Comparison of ENCODE assay signal across 8 cellular contexts in the genomic region with DNA sequence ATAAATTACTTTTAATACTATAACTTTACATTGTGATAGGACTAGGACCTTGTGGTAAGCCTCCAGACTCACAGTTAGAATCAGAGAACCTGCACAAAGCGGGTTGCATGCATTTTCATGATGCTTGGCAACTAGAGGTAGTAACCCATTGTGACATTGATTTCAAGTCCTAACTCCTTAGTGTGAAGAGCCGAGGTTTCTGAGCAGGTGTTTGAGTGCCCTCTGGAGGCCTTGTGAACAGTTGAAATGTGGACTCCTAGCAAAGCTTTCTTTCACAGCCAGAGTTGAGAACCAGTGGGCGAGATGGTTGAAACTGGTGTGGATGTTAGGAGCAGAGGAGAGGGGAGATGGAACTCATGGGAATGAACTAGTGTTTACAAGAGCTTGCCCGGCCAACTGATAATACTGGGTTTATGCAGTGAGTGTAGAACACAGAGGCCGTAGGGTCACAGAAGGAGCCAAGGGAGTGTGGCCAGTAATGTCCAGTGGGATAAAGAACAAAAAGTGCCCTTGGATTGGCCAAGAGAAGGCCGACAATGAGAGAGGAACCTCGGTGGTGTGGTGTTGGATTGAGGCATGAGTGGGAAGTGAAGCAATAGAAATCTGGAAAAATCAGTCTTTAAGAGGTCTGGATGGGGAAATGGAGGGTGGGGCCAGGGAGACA. TPM values are rescaled to one million over a fixed set of nuclear protein-coding genes. Genes with fewer than 3 reads are reported as not detected.
A peak's percentile ranks its signal among the peaks of the same experiment; 100 is the strongest.
DNase-seq lines count a peak whose midpoint lies in the region; ATAC-seq and TF ChIP-seq lines count a peak whose summit lies in the region.

No MANE protein-coding gene starts in this region.

- no peaks in the 10 kb centered on the region for H3K9me3 Mint-ChIP-seq in activated T-cell treated with anti-CD3 and anti-CD28 coated beads, Interleukin-2, amount 50 U/mL, for 4 hours

- peak; percentile 38 for DNase-seq in COLO668 (lab: John Stamatoyannopoulos, UW; ENCODE audit: unreplicated experiment)
- DNase-seq in NT2/D1 (ENCODE audit: low read depth, low spot score) = peak; percentile 55
- DNase-seq in activated T-cell treated with anti-CD3 and anti-CD28 coated beads, Interleukin-2, amount 50 U/mL, for 4 hours = peak; percentile 29
- DNase-seq in fibroblast of pulmonary artery (ENCODE audit: low read depth) = peak; percentile 85
- DNase-seq in nucleus accumbens (lab: John Stamatoyannopoulos, UW) = peak in 30 of 56 donors; percentile 8 to 68 (median 36)

- TF ChIP-seq CTCF in HEK293 (tag by site-specific recombination; IDR thresholded peaks at IDR 0.05) (peak; percentile 47; the same call in 1 of the 2 replicates), fibroblast of pulmonary artery (IDR thresholded peaks at IDR 0.05; ENCODE audit: low read length, missing control alignments) (peak; percentile 80)

- no peak overlapping the region for H3K4me3 Mint-ChIP-seq in activated T-cell treated with anti-CD3 and anti-CD28 coated beads, Interleukin-2, amount 50 U/mL, for 4 hours

- no peaks in the 10 kb centered on the region for H3K27me3 Mint-ChIP-seq in activated T-cell treated with anti-CD3 and anti-CD28 coated beads, Interleukin-2, amount 50 U/mL, for 4 hours (ENCODE audit: low read depth)

- POLR2A ChIA-PET in HEK293 (lab: Yijun Ruan, JAX) = no interaction called here

- H3K4me1 Mint-ChIP-seq in activated T-cell treated with anti-CD3 and anti-CD28 coated beads, Interleukin-2, amount 50 U/mL, for 4 hours (ENCODE audit: low read depth) = peaks cover 20% of the 10 kb centered on the region

- no peak overlapping the region for H3K27ac ChIP-seq in HEK293 (ENCODE audit: extremely low read depth, low read depth, low read length)

- H3K9ac ChIP-seq in NT2/D1 (ENCODE audit: insufficient read length, low read depth) = no peak overlapping the region

- peaks cover 18 to 39% of the 10 kb centered on the region in 2 experiments for H3K36me3 ChIP-seq in HEK293 (ENCODE audit: control insufficient read depth in 2 of 2, insufficient read depth in 1 of 2, low read length in 2 of 2)
- peaks cover 26% of the 10 kb centered on the region for H3K36me3 ChIP-seq in NT2/D1 (ENCODE audit: insufficient read depth, insufficient read length, low read length)

- H3K27me3 ChIP-seq in NT2/D1 (ENCODE audit: insufficient read depth, insufficient read length) = no peaks in the 10 kb centered on the region

- CTCF ChIA-PET in HEK293 (lab: Yijun Ruan, JAX) = interaction anchor here (0.7 to 4.7 kb wide), 10 partner anchors 8 to 187 kb away, joined by 3 to 19 read pairs (median 3); no protein-coding TSS in a partner anchor

- H3K9me3 ChIP-seq in HEK293 (ENCODE audit: control insufficient read depth, insufficient read depth, low read depth, low read length) (no peaks in the 10 kb centered on the region), NT2/D1 (ENCODE audit: insufficient read depth, low read length) (no peaks in the 10 kb centered on the region)

- H3K4me1 ChIP-seq in HEK293 (ENCODE audit: control insufficient read depth, insufficient read depth, low read length) = peaks cover 4% of the 10 kb centered on the region; the same call in 1 of the 2 replicates
- H3K4me1 ChIP-seq in NT2/D1 (ENCODE audit: insufficient read depth, insufficient read length) = no peaks in the 10 kb centered on the region

- peaks cover 14% of the 10 kb centered on the region for H3K36me3 Mint-ChIP-seq in activated T-cell treated with anti-CD3 and anti-CD28 coated beads, Interleukin-2, amount 50 U/mL, for 4 hours (ENCODE audit: insufficient read depth)

- peak; percentile 61 to 67 for ATAC-seq in activated T-cell treated with anti-CD3 and anti-CD28 coated beads, Interleukin-2, amount 50 U/mL, for 4 hours
- ATAC-seq in HG02970 (IDR thresholded peaks at IDR 0.05; ENCODE audit: low FRiP score, unreplicated experiment) (no peak), GM18858 (IDR thresholded peaks at IDR 0.05; ENCODE audit: unreplicated experiment) (no peak)

- no peak overlapping the region for H3K4me3 ChIP-seq in HEK293 (ENCODE audit: low read depth, low read length)
- no peak overlapping the region for H3K4me3 ChIP-seq in NT2/D1 (ENCODE audit: insufficient read length, low read depth)
- no peak overlapping the region for H3K4me3 ChIP-seq in fibroblast of pulmonary artery (replicated peaks; ENCODE audit: low read depth, low read length)

TF ChIP-seq in HEK293, 187 proteins besides CTCF, POLR2A, EP300 and RAD21:
- TF ChIP-seq ZNF654 (tag by site-specific recombination; IDR thresholded peaks at IDR 0.05; ENCODE audit: low read depth) (peak; percentile 65), ZEB2 (tag by site-specific recombination; IDR thresholded peaks at IDR 0.05) (no peak), ZNF660 (tag by site-specific recombination; IDR thresholded peaks at IDR 0.05) (peak; percentile 57; the same call in 1 of the 2 replicates), ZNF37A (tag by site-specific recombination; IDR thresholded peaks at IDR 0.05) (no peak)
- TF ChIP-seq, protein P1, sequence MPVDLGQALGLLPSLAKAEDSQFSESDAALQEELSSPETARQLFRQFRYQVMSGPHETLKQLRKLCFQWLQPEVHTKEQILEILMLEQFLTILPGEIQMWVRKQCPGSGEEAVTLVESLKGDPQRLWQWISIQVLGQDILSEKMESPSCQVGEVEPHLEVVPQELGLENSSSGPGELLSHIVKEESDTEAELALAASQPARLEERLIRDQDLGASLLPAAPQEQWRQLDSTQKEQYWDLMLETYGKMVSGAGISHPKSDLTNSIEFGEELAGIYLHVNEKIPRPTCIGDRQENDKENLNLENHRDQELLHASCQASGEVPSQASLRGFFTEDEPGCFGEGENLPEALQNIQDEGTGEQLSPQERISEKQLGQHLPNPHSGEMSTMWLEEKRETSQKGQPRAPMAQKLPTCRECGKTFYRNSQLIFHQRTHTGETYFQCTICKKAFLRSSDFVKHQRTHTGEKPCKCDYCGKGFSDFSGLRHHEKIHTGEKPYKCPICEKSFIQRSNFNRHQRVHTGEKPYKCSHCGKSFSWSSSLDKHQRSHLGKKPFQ (tag by site-specific recombination; IDR thresholded peaks at IDR 0.05) = 0 out of 2 replicates have a peak, but pooled peaks have one; percentile 17
- TF ChIP-seq, protein P2, sequence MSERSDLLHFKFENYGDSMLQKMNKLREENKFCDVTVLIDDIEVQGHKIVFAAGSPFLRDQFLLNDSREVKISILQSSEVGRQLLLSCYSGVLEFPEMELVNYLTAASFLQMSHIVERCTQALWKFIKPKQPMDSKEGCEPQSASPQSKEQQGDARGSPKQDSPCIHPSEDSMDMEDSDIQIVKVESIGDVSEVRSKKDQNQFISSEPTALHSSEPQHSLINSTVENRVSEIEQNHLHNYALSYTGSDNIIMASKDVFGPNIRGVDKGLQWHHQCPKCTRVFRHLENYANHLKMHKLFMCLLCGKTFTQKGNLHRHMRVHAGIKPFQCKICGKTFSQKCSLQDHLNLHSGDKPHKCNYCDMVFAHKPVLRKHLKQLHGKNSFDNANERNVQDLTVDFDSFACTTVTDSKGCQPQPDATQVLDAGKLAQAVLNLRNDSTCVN (tag by site-specific recombination; optimal IDR thresholded peaks at IDR 0.05) = no peak

RNA-seq across cellular contexts. Expression of a gene that starts 10.9 kb away (rescaled TPM):
- total RNA-seq in activated T-cell treated with anti-CD3 and anti-CD28 coated beads, Interleukin-2, amount 50 U/mL, for 4 hours = 10 to 100 TPM; 63.7 to 65.2 (median 64.3) TPM

RNA-seq across cellular contexts. Expression of a gene that starts 11.3 kb away (rescaled TPM):
- 1 to 10 TPM; 7.2 to 8.9 (median 8.6) TPM for total RNA-seq in activated T-cell treated with anti-CD3 and anti-CD28 coated beads, Interleukin-2, amount 50 U/mL, for 4 hours

Comparison
In these comparisons a context has a peak if more than half of its experiments do, and no peak if none do; other contexts are left out.
1. DNase-seq: peak in every context shown above with its lines; median percentile 85 in fibroblast of pulmonary artery; 55 in NT2/D1; 38 in COLO668; 36 in nucleus accumbens; 29 in activated T-cell treated with anti-CD3 and anti-CD28 coated beads, Interleukin-2, amount 50 U/mL, for 4 hours.
2. ATAC-seq: peak in activated T-cell treated with anti-CD3 and anti-CD28 coated beads, Interleukin-2, amount 50 U/mL, for 4 hours (2 of 2); none in HG02970 (single experiment) and GM18858 (single experiment).